16 cellular contexts compared by ENCODE assay signal in the genomic region with DNA sequence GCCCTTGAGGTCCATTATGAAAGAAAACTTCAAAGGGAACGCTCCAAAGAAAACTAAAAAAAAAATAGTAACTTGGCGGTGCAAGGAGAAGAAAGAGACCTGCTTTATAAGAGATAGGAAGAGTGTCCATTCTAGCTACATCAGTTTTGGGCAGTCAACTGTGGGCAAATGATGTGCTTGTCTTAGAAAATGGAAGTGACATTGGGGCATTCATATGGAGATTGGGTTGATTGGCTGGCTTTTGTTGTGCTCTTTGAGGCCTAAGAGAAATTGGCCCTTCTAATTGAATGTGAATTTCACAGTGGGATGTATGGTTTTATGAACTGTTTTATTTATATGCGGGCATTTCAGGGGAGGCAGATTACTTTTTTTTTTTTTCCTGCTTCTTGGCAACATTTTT. TPM values are rescaled to one million over a fixed set of nuclear protein-coding genes. Genes with fewer than 3 reads are reported as not detected.
DNase-seq lines count a peak whose midpoint lies in the region; ATAC-seq and TF ChIP-seq lines count a peak whose summit lies in the region.
"Had no signal": no experiment of that assay in that cellular context is flagged by ENCODE, and none has a peak within 500 bp of the region (broad histone marks: within the 10 kb centered on the region; RNA-seq: fewer than 3 reads in every experiment).

No MANE protein-coding gene starts in this region.

- intact Hi-C loops in Panc1 (cut with micrococcal nuclease; ENCODE audit: unreplicated experiment): no loop called here

- no peak for DNase-seq in Panc1 (ENCODE audit: low read depth, low spot score)
- DNase-seq in retina: peak; percentile 82
- DNase-seq in NCI-H774 (lab: John Stamatoyannopoulos, UW): no peak
- no peak for DNase-seq in NCI-H446 treated with DMSO at 0.1 percent for 48 hours (lab: John Stamatoyannopoulos, UW)
- DNase-seq: CD8-positive, alpha-beta memory T cell; NCI-H1930; OCI-M1; RPMI8226; SIG-M5; T-helper 1 cell had no signal

- POLR2A ChIA-PET in Panc1 (lab: Charles Lee): no interaction called here

- no peaks in the 10 kb centered on the region for H3K27me3 ChIP-seq in HUES48 (ENCODE audit: control insufficient read depth, insufficient read depth, low read length)
- H3K27me3 ChIP-seq in Panc1 (ENCODE audit: control insufficient read depth, insufficient read depth, low read length): no peaks in the 10 kb centered on the region
- H3K27me3 ChIP-seq in iPS-18a (ENCODE audit: control insufficient read depth, insufficient read depth, low read length): no peaks in the 10 kb centered on the region
- H3K27me3 ChIP-seq: BLaER1 treated with 17β-estradiol and CSF1 and Interleukin-3, amounts not matched to agents 10 nM and 100 nM had no signal

- H3K36me3 ChIP-seq in HUES48 (ENCODE audit: control insufficient read depth, insufficient read depth, low read length) (no peaks in the 10 kb centered on the region), Panc1 (ENCODE audit: control insufficient read depth, insufficient read depth, low read length) (no peaks in the 10 kb centered on the region), iPS-18a (ENCODE audit: control insufficient read depth, low read depth, low read length) (no peaks in the 10 kb centered on the region)
- H3K36me3 ChIP-seq: BLaER1 treated with 17β-estradiol and CSF1 and Interleukin-3, amounts not matched to agents 10 nM and 100 nM had no signal

- H3K4me1 ChIP-seq in HUES48 (ENCODE audit: control insufficient read depth, insufficient read depth, low read length) (peaks cover 34% of the 10 kb centered on the region), Panc1 (ENCODE audit: control insufficient read depth, insufficient read depth, low read length) (no peaks in the 10 kb centered on the region), iPS-18a (ENCODE audit: control insufficient read depth, low read depth, low read length) (peaks cover 39% of the 10 kb centered on the region)

- TF ChIP-seq CTCF in Panc1 (IDR thresholded peaks at IDR 0.05): no peak

- H3K9ac ChIP-seq in HUES48 (ENCODE audit: low read depth, low read length) (no peak overlapping the region), iPS-18a (ENCODE audit: low read length) (peak overlapping the region; percentile 9)
- H3K9ac ChIP-seq: BLaER1 treated with 17β-estradiol and CSF1 and Interleukin-3, amounts not matched to agents 10 nM and 100 nM; KMS-11 had no signal

- CTCF ChIA-PET in Panc1 (lab: Charles Lee): no interaction called here

- peak overlapping the region; percentile 77 for H3K27ac ChIP-seq in HUES48 (ENCODE audit: low read depth, low read length)
- no peak overlapping the region for H3K27ac ChIP-seq in Panc1 (ENCODE audit: low read length)
- H3K27ac ChIP-seq in iPS-18a (ENCODE audit: low read length): peak overlapping the region; percentile 12
- H3K27ac ChIP-seq: BLaER1 treated with 17β-estradiol and CSF1 and Interleukin-3, amounts not matched to agents 10 nM and 100 nM; KMS-11 had no signal

- in situ Hi-C loops in Panc1 (cut with HindIII; ENCODE audit: low pct_unique_long_range_greater_than_20kb, low sequenced_read_pairs): no loop called here

- H3K4me3 ChIP-seq in HUES48 (ENCODE audit: low read depth, low read length) (peak overlapping the region; percentile 24), Panc1 (ENCODE audit: low read depth in 2 of 2, low read length in 2 of 2) (no peak overlapping the region), iPS-18a (ENCODE audit: low read length) (peak overlapping the region; percentile 42)
- H3K4me3 ChIP-seq: BLaER1 treated with 17β-estradiol and CSF1 and Interleukin-3, amounts not matched to agents 10 nM and 100 nM had no signal

- no peaks in the 10 kb centered on the region; the same call in 1 of the 2 replicates for H3K9me3 ChIP-seq in HUES48 (ENCODE audit: control insufficient read depth, insufficient read depth, low read length)
- H3K9me3 ChIP-seq in Panc1 (ENCODE audit: control insufficient read depth, insufficient read depth, low read depth, low read length): no peaks in the 10 kb centered on the region
- peaks cover 2% of the 10 kb centered on the region for H3K9me3 ChIP-seq in iPS-18a (ENCODE audit: control insufficient read depth, low read depth, low read length)
- H3K9me3 ChIP-seq: BLaER1 treated with 17β-estradiol and CSF1 and Interleukin-3, amounts not matched to agents 10 nM and 100 nM had no signal

- BruUV-seq in Panc1 (replicated peaks; lab: Mats Ljungman, UMichigan): TSS peak; percentile 21

- ATAC-seq in Panc1 (no peak), HG02763 (IDR thresholded peaks at IDR 0.05; ENCODE audit: unreplicated experiment) (no peak)
- ATAC-seq: SK-N-SH treated with all-trans-retinoic acid at 6 μM for 48 hours had no signal

RNA-seq across cellular contexts. Expression of a gene that starts 13.2 kb away (rescaled TPM):
- 13.1 TPM for total RNA-seq in Panc1 (2021; ENCODE audit: unreplicated experiment)
- polyA plus RNA-seq in Panc1 (2012; ENCODE audit: insufficient read length): 2.1 TPM

RNA-seq across cellular contexts. Expression of a gene that starts 20.0 kb away (rescaled TPM):
- 67.8 TPM for total RNA-seq in Panc1 (2021; ENCODE audit: unreplicated experiment)
- 36.8 TPM for polyA plus RNA-seq in Panc1 (2012; ENCODE audit: insufficient read length)

Comparison
In these comparisons a context has a peak if more than half of its experiments do, and no peak if none do; other contexts are left out.
1. H3K4me3 ChIP-seq: peak in HUES48 (single experiment) and iPS-18a (single experiment); none in Panc1 (0 of 2).